Comparison of ENCODE assay signal across 9 cellular contexts in genomic region chr1:87674791-87675190, GRCh38.
"Had no signal": no experiment of that assay in that cellular context is flagged by ENCODE, and none has a peak within 500 bp of the region (broad histone marks: within the 10 kb centered on the region; RNA-seq: fewer than 3 reads in every experiment).

No MANE protein-coding gene starts in this region.

- H3K4me1 ChIP-seq: HAP-1 had no signal

- H3K4me3 ChIP-seq: GM23248, HAP-1 had no signal

- H3K36me3 ChIP-seq: HAP-1 had no signal

- H3K9me3 Mint-ChIP-seq: HFFc6 had no signal

- H2AFZ ChIP-seq: GM23248 had no signal

- H3K9ac ChIP-seq: GM23248 had no signal

- H3K27ac Mint-ChIP-seq: HFFc6 had no signal

- ATAC-seq: HCT116 had no signal

- H3K9me3 ChIP-seq: HAP-1 had no signal

- DNase-seq: GM23248, GOT3, H7, HFFc6, IMR-90, KBM-7 had no signal

- H3K4me3 Mint-ChIP-seq: HFFc6 had no signal

- H3K27ac ChIP-seq: GM23248, HL-60 had no signal
